27 cellular contexts compared by ENCODE assay signal in genomic region chr10:105024184-105024583, GRCh38.
"Had no signal": no experiment of that assay in that cellular context is flagged by ENCODE, and none has a peak within 500 bp of the region (broad histone marks: within the 10 kb centered on the region; RNA-seq: fewer than 3 reads in every experiment).

No MANE protein-coding gene starts in this region.

- H3K36me3 Mint-ChIP-seq: activated naive CD4-positive, alpha-beta T cell treated with anti-CD3 and anti-CD28 coated beads, Interleukin-2, amount 10 ng/mL, durations not matched to agents 7 days and 5 days; brain; naive B cell had no signal

- DNase-seq: activated CD4-positive, CD25-positive, alpha-beta regulatory T cell treated with anti-CD3 and anti-CD28 coated beads, Interleukin-2, amount 50 U/mL, for 72 hours; activated CD8-positive, alpha-beta memory T cell treated with anti-CD3 and anti-CD28 coated beads for 24 hours; activated CD8-positive, alpha-beta memory T cell treated with anti-CD3 and anti-CD28 coated beads, Interleukin-2, amount 50 U/mL, for 48 hours; activated effector memory CD4-positive, alpha-beta T cell treated with Interleukin-2 at 50 U/mL for 16 hours; activated naive CD4-positive, alpha-beta T cell treated with anti-CD3 and anti-CD28 coated beads, Interleukin-2, amount 10 ng/mL, durations not matched to agents 7 days and 5 days; activated naive CD8-positive, alpha-beta T cell treated with anti-CD3 and anti-CD28 coated beads, Interleukin-2, amount 50 U/mL, for 24 hours; activated T-cell treated with anti-CD3 and anti-CD28 coated beads, Interleukin-2, amount 50 U/mL, for 48 hours; anterior cingulate cortex; colonic mucosa; erythroblast; gastrocnemius medialis; heart right ventricle; islet precursor cell; mucosa of descending colon; naive B cell; ovary; right cardiac atrium; small intestine; stimulated activated CD4-positive, alpha-beta T cell treated with anti-CD3 and anti-CD28 coated beads, Interleukin-15, amount 100 ng/mL, for 24 hours; stimulated activated CD4-positive, alpha-beta T cell treated with anti-CD3 and anti-CD28 coated beads, Interleukin-2, amount 100 ng/mL, for 48 hours; T-helper 17 cell had no signal

- H3K4me3 ChIP-seq: colonic mucosa, gastrocnemius medialis, heart right ventricle, mucosa of descending colon, ovary, psoas muscle, tibial nerve had no signal

- H3K4me3 Mint-ChIP-seq: activated naive CD4-positive, alpha-beta T cell treated with anti-CD3 and anti-CD28 coated beads, Interleukin-2, amount 10 ng/mL, durations not matched to agents 7 days and 5 days; activated naive CD8-positive, alpha-beta T cell treated with anti-CD3 and anti-CD28 coated beads, Interleukin-2, amount 50 U/mL, for 24 hours; central memory CD8-positive, alpha-beta T cell; naive B cell; stimulated activated naive CD8-positive, alpha-beta T cell treated with anti-CD3 and anti-CD28 coated beads, Interleukin-15, Interleukin-2, amounts not matched to agents 100 ng/mL and 50 ng/mL, for 24 hours; T-helper 17 cell had no signal

- H3K27me3 ChIP-seq: colonic mucosa, gastrocnemius medialis, heart right ventricle, ovary, tibial nerve had no signal

- ATAC-seq: activated naive CD8-positive, alpha-beta T cell treated with anti-CD3 and anti-CD28 coated beads, Interleukin-2, amount 50 U/mL, for 24 hours; heart right ventricle; left lobe of liver; mucosa of descending colon; psoas muscle; right cardiac atrium; T-helper 17 cell had no signal

- H3K9me3 Mint-ChIP-seq: activated naive CD4-positive, alpha-beta T cell treated with anti-CD3 and anti-CD28 coated beads, Interleukin-2, amount 10 ng/mL, durations not matched to agents 7 days and 5 days; activated naive CD8-positive, alpha-beta T cell treated with anti-CD3 and anti-CD28 coated beads, Interleukin-2, amount 50 U/mL, for 24 hours; brain; stimulated activated naive CD8-positive, alpha-beta T cell treated with anti-CD3 and anti-CD28 coated beads, Interleukin-15, Interleukin-2, amounts not matched to agents 100 ng/mL and 50 ng/mL, for 24 hours had no signal

- H3K27ac Mint-ChIP-seq: activated naive CD4-positive, alpha-beta T cell treated with anti-CD3 and anti-CD28 coated beads, Interleukin-2, amount 10 ng/mL, durations not matched to agents 7 days and 5 days; activated naive CD8-positive, alpha-beta T cell treated with anti-CD3 and anti-CD28 coated beads, Interleukin-2, amount 50 U/mL, for 24 hours; naive B cell; stimulated activated naive CD8-positive, alpha-beta T cell treated with anti-CD3 and anti-CD28 coated beads, Interleukin-15, Interleukin-2, amounts not matched to agents 100 ng/mL and 50 ng/mL, for 24 hours; T-helper 17 cell had no signal

- H3K9me3 ChIP-seq: colonic mucosa, gastrocnemius medialis, heart right ventricle, mucosa of descending colon, ovary, psoas muscle, tibial nerve had no signal

- H3K4me1 Mint-ChIP-seq: activated naive CD4-positive, alpha-beta T cell treated with anti-CD3 and anti-CD28 coated beads, Interleukin-2, amount 10 ng/mL, durations not matched to agents 7 days and 5 days; central memory CD8-positive, alpha-beta T cell; naive B cell; T-helper 17 cell had no signal

- H3K27me3 Mint-ChIP-seq: activated naive CD4-positive, alpha-beta T cell treated with anti-CD3 and anti-CD28 coated beads, Interleukin-2, amount 10 ng/mL, durations not matched to agents 7 days and 5 days; activated naive CD8-positive, alpha-beta T cell treated with anti-CD3 and anti-CD28 coated beads, Interleukin-2, amount 50 U/mL, for 24 hours; central memory CD8-positive, alpha-beta T cell; stimulated activated naive CD8-positive, alpha-beta T cell treated with anti-CD3 and anti-CD28 coated beads, Interleukin-15, Interleukin-2, amounts not matched to agents 100 ng/mL and 50 ng/mL, for 24 hours had no signal

- H3K36me3 ChIP-seq: colonic mucosa, gastrocnemius medialis, heart right ventricle, ovary, tibial nerve had no signal

- H3K27ac ChIP-seq: colonic mucosa, gastrocnemius medialis, heart right ventricle, ovary, psoas muscle had no signal

- H3K4me1 ChIP-seq: colonic mucosa, gastrocnemius medialis, heart right ventricle, psoas muscle, tibial nerve had no signal
